ENCODE assay signal across 12 cellular contexts in the genomic region with DNA sequence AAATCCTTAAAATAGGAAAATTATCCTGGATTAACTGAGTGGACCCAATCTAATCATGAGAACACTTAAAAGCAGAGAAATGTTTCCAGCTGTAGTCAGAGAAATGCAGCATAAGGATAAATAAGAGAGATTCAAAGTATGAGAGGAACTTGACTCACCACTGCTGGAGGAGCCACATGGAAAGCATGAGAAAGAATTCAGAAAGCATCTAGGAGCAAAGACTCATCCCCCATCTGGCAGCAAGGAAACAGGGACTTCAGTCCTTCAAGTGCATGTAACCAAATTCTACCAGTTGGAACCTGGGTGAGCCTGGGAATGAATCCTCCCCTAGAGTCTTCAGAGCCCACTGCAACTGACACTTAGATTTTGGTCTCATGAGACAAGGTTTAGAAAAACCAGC. TPM values are rescaled to one million over a fixed set of nuclear protein-coding genes. Genes with fewer than 3 reads are reported as not detected.
A peak's percentile ranks its signal among the peaks of the same experiment; 100 is the strongest.
DNase-seq lines count a peak whose midpoint lies in the region; ATAC-seq and TF ChIP-seq lines count a peak whose summit lies in the region.
"Had no signal": no experiment of that assay in that cellular context is flagged by ENCODE, and none has a peak within 500 bp of the region (broad histone marks: within the 10 kb centered on the region; RNA-seq: fewer than 3 reads in every experiment).

No MANE protein-coding gene starts in this region.

- DNase-seq in BJ (ENCODE audit: low read depth) (peak; percentile 74), dedifferentiated amniotic fluid mesenchymal stem cell (ENCODE audit: extremely low spot score) (peak; percentile 85)
- no peak for DNase-seq in naive thymus-derived CD8-positive, alpha-beta T cell
- no peak for DNase-seq in activated CD8-positive, alpha-beta memory T cell treated with anti-CD3 and anti-CD28 coated beads, Interleukin-2, amount 10 ng/mL, durations not matched to agents 7 days and 5 days
- DNase-seq: adrenal gland, DND-41, KBM-7, natural killer cell had no signal

- H3K4me1 Mint-ChIP-seq in naive thymus-derived CD8-positive, alpha-beta T cell: peaks cover 14 to 28% (median 24%) of the 10 kb centered on the region in 4 donors
- peaks cover 11% of the 10 kb centered on the region for H3K4me1 Mint-ChIP-seq in activated CD8-positive, alpha-beta memory T cell treated with anti-CD3 and anti-CD28 coated beads, Interleukin-2, amount 10 ng/mL, durations not matched to agents 7 days and 5 days

- POLR2A ChIA-PET in BJ (lab: Charles Lee): no interaction called here
- POLR2A ChIA-PET in naive thymus-derived CD8-positive, alpha-beta T cell (lab: Charles Lee): no interaction called here

- no peak overlapping the region for H3K4me3 ChIP-seq in BJ (ENCODE audit: low read depth, low read length)
- H3K4me3 ChIP-seq in HUES48 (ENCODE audit: low read depth, low read length): no peak overlapping the region
- no peak overlapping the region for H3K4me3 ChIP-seq in muscle layer of duodenum (ENCODE audit: low read depth in 1 of 2, low read length in 2 of 2)
- H3K4me3 ChIP-seq: adrenal gland had no signal

- H3K27me3 ChIP-seq in BJ (ENCODE audit: control insufficient read depth, insufficient read depth, low read length) (no peaks in the 10 kb centered on the region), HUES48 (ENCODE audit: control insufficient read depth, insufficient read depth, low read length) (no peaks in the 10 kb centered on the region), muscle layer of duodenum (ENCODE audit: low read depth, low read length) (no peaks in the 10 kb centered on the region)
- H3K27me3 ChIP-seq: adrenal gland had no signal

- peak overlapping the region in 4 of 10 donors; percentile 36 to 74 (median 52) for H3K27ac Mint-ChIP-seq in naive thymus-derived CD8-positive, alpha-beta T cell
- H3K27ac Mint-ChIP-seq in activated CD8-positive, alpha-beta memory T cell treated with anti-CD3 and anti-CD28 coated beads, Interleukin-2, amount 10 ng/mL, durations not matched to agents 7 days and 5 days: no peak overlapping the region

- H3K9me3 ChIP-seq in HUES48 (ENCODE audit: control insufficient read depth, insufficient read depth, low read length): no peaks in the 10 kb centered on the region
- H3K9me3 ChIP-seq in muscle layer of duodenum (ENCODE audit: control insufficient read depth in 1 of 2, low read length in 2 of 2): no peaks in the 10 kb centered on the region
- H3K9me3 ChIP-seq: adrenal gland had no signal

- no peaks in the 10 kb centered on the region for H3K27me3 Mint-ChIP-seq in naive thymus-derived CD8-positive, alpha-beta T cell
- no peaks in the 10 kb centered on the region for H3K27me3 Mint-ChIP-seq in activated CD8-positive, alpha-beta memory T cell treated with anti-CD3 and anti-CD28 coated beads, Interleukin-2, amount 10 ng/mL, durations not matched to agents 7 days and 5 days

- peak overlapping the region; percentile 32 for H3K27ac ChIP-seq in HUES48 (ENCODE audit: low read depth, low read length)
- H3K27ac ChIP-seq in muscle layer of duodenum (ENCODE audit: low read length): peak overlapping the region; percentile 2
- H3K27ac ChIP-seq: adrenal gland had no signal

- CTCF ChIA-PET in BJ (lab: Yijun Ruan, JAX): interaction anchor here (0.9 to 5.9 kb wide), 8 partner anchors 8 to 238 kb away, joined by 3 to 51 read pairs (median 4); a partner anchor contains a TSS
- CTCF ChIA-PET in activated CD8-positive, alpha-beta memory T cell treated with anti-CD3 and anti-CD28 coated beads, Interleukin-2, amount 10 ng/mL, durations not matched to agents 7 days and 5 days (lab: Charles Lee): interaction anchor here (0.9 to 4.5 kb wide), 3 partner anchors 34 to 239 kb away, joined by 3 to 18 read pairs (median 3); a partner anchor contains a TSS

- no peak overlapping the region for H3K9ac ChIP-seq in HUES48 (ENCODE audit: low read depth, low read length)

- TF ChIP-seq CTCF in BJ (IDR thresholded peaks at IDR 0.05; ENCODE audit: insufficient read depth, low read depth, low read length): no peak

- H3K4me1 ChIP-seq in HUES48 (ENCODE audit: control insufficient read depth, insufficient read depth, low read length) (peaks cover 10% of the 10 kb centered on the region; the same call in 1 of the 2 replicates), muscle layer of duodenum (ENCODE audit: control insufficient read depth in 1 of 2, insufficient read depth in 2 of 2, low read length in 2 of 2) (peaks cover 0 to 4% of the 10 kb centered on the region in 2 donors)

- H3K9me3 Mint-ChIP-seq in naive thymus-derived CD8-positive, alpha-beta T cell: no peaks in the 10 kb centered on the region
- H3K9me3 Mint-ChIP-seq in activated CD8-positive, alpha-beta memory T cell treated with anti-CD3 and anti-CD28 coated beads, Interleukin-2, amount 10 ng/mL, durations not matched to agents 7 days and 5 days (ENCODE audit: low read depth): no peaks in the 10 kb centered on the region
- H3K9me3 Mint-ChIP-seq: natural killer cell had no signal

- ATAC-seq in naive thymus-derived CD8-positive, alpha-beta T cell: no peak
- no peak for ATAC-seq in GM21390 (IDR thresholded peaks at IDR 0.05; ENCODE audit: unreplicated experiment)
- no peak for ATAC-seq in GM19328 (IDR thresholded peaks at IDR 0.05; ENCODE audit: unreplicated experiment)
- ATAC-seq in activated CD8-positive, alpha-beta memory T cell treated with anti-CD3 and anti-CD28 coated beads, Interleukin-2, amount 10 ng/mL, durations not matched to agents 7 days and 5 days: no peak
- ATAC-seq: natural killer cell had no signal

- H3K36me3 ChIP-seq in BJ (ENCODE audit: control insufficient read depth, insufficient read depth, low read length) (no peaks in the 10 kb centered on the region), HUES48 (ENCODE audit: control insufficient read depth, insufficient read depth, low read length) (peaks cover 8% of the 10 kb centered on the region), muscle layer of duodenum (ENCODE audit: control insufficient read depth in 1 of 2, insufficient read depth in 2 of 2, low read length in 2 of 2) (peaks cover 0 to 4% of the 10 kb centered on the region in 2 donors)
- H3K36me3 ChIP-seq: adrenal gland had no signal

- H3K36me3 Mint-ChIP-seq in naive thymus-derived CD8-positive, alpha-beta T cell: peaks cover 2 to 34% (median 9%) of the 10 kb centered on the region in 3 donors
- H3K36me3 Mint-ChIP-seq in activated CD8-positive, alpha-beta memory T cell treated with anti-CD3 and anti-CD28 coated beads, Interleukin-2, amount 10 ng/mL, durations not matched to agents 7 days and 5 days: peaks cover 11% of the 10 kb centered on the region
- H3K36me3 Mint-ChIP-seq: natural killer cell had no signal

- H3K4me3 Mint-ChIP-seq in naive thymus-derived CD8-positive, alpha-beta T cell: no peak overlapping the region
- no peak overlapping the region for H3K4me3 Mint-ChIP-seq in activated CD8-positive, alpha-beta memory T cell treated with anti-CD3 and anti-CD28 coated beads, Interleukin-2, amount 10 ng/mL, durations not matched to agents 7 days and 5 days
- H3K4me3 Mint-ChIP-seq: natural killer cell had no signal

RNA-seq across cellular contexts. Expression of a gene that starts 33.7 kb away (rescaled TPM):
- 36.2 and 49.8 TPM in 2 replicates for polyA plus RNA-seq in BJ (2011; rRNA removed)
- polyA minus RNA-seq in BJ (2011; rRNA and poly(A)+ RNA removed): 18.7 and 18.8 TPM in 2 replicates
- 10 to 100 TPM; 31.1 to 38.5 TPM for total RNA-seq in naive thymus-derived CD8-positive, alpha-beta T cell
- polyA plus RNA-seq in naive thymus-derived CD8-positive, alpha-beta T cell: 10 to 100 TPM in 1 of 3 donors, 1 to 10 TPM in 2; 8.6 to 11.6 (median 9.3) TPM
- 10 to 100 TPM; 18.2 to 24.9 TPM for total RNA-seq in activated CD8-positive, alpha-beta memory T cell treated with anti-CD3 and anti-CD28 coated beads, Interleukin-2, amount 10 ng/mL, durations not matched to agents 7 days and 5 days

RNA-seq across cellular contexts. Expression of a gene that starts 43.0 kb away (rescaled TPM):
- polyA plus RNA-seq in BJ (2011; rRNA removed): 21.5 and 35.6 TPM in 2 replicates
- polyA minus RNA-seq in BJ (2011; rRNA and poly(A)+ RNA removed): 8.0 and 9.0 TPM in 2 replicates
- total RNA-seq in naive thymus-derived CD8-positive, alpha-beta T cell: 10 to 100 TPM; 40.1 to 46.5 TPM
- 10 to 100 TPM; 72.7 to 79.4 (median 72.7) TPM for polyA plus RNA-seq in naive thymus-derived CD8-positive, alpha-beta T cell
- total RNA-seq in activated CD8-positive, alpha-beta memory T cell treated with anti-CD3 and anti-CD28 coated beads, Interleukin-2, amount 10 ng/mL, durations not matched to agents 7 days and 5 days: 10 to 100 TPM; 39.5 to 46.1 TPM

Comparison
In these comparisons a context has a peak if more than half of its experiments do, and no peak if none do; other contexts are left out.
1. DNase-seq: peak in BJ (single experiment) and dedifferentiated amniotic fluid mesenchymal stem cell (single experiment); none in naive thymus-derived CD8-positive, alpha-beta T cell (0 of 10) and activated CD8-positive, alpha-beta memory T cell treated with anti-CD3 and anti-CD28 coated beads, Interleukin-2, amount 10 ng/mL, durations not matched to agents 7 days and 5 days (single experiment).